In the genomic region with DNA sequence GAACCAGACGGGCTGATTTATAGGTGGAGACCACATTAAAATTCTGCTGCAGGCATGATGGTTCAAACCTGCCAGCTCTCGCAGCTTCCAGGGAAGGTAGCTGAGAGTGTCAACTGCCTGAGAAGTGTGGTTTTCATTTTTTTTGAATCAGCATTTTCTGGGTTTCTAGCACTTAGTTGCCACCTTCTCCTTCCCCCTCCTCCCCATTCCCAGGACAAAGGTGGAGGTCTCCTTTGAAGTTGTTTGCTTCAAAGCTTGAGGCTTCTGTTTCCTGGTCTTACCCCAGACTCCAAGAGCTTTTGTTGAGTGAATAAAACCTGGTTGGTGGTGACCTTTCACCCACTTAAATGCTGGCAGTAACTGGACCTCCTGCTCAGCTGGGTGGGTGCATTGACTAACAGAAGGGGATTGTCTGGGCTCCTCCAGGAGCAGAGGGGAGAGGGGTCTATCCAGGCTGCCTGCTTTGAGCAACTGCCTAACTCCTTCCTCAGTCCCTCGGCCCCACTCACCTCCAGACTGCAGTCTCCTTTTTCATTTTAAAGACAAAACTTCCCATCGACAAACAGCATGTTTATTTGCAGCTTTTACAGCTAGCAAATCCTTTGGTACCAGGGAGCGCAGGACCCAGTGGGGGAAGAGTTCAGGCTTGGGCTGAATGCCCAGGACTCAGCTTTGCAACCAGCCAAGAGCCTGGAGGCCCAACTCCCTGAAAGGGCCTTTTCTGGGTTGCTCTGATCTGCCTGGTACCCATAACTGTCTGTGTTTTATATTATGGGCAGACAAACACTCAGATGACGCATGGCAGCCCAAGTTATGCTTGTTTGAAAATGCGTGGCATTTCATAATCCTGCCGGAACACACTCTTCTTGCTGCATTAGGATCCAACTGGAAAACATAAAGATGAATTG, we compare ENCODE assay signal across 8 cellular contexts.
DNase-seq lines count a peak whose midpoint lies in the region; ATAC-seq and TF ChIP-seq lines count a peak whose summit lies in the region.

No MANE protein-coding gene starts in this region.

- H3K27ac ChIP-seq in RWPE1 = peak overlapping the region; percentile 72

- POLR2A ChIA-PET in RWPE1 (lab: Yijun Ruan, JAX; ENCODE audit: low non-redundant PET) = no interaction called here

- peaks cover 8% of the 10 kb centered on the region for H3K27me3 Mint-ChIP-seq in nephron progenitor cell (ENCODE audit: low read depth, poor library complexity)
- peaks cover 40% of the 10 kb centered on the region for H3K27me3 Mint-ChIP-seq in T-helper 2 cell treated with Interferon-gamma antibody and Interleukin-4, amounts not matched to agents 5 μg/mL and 100 μg/mL, for 36 hours (ENCODE audit: low read depth)

- H3K4me3 Mint-ChIP-seq in nephron progenitor cell = peak overlapping the region; percentile 91
- no peak overlapping the region for H3K4me3 Mint-ChIP-seq in T-helper 2 cell treated with Interferon-gamma antibody and Interleukin-4, amounts not matched to agents 5 μg/mL and 100 μg/mL, for 36 hours

- ATAC-seq in GM21528 (IDR thresholded peaks at IDR 0.05; ENCODE audit: low FRiP score, unreplicated experiment) = no peak

- peak overlapping the region; percentile 91 for H3K27ac Mint-ChIP-seq in nephron progenitor cell
- H3K27ac Mint-ChIP-seq in T-helper 2 cell treated with Interferon-gamma antibody and Interleukin-4, amounts not matched to agents 5 μg/mL and 100 μg/mL, for 36 hours = no peak overlapping the region

- H3K9me3 Mint-ChIP-seq in nephron progenitor cell = no peaks in the 10 kb centered on the region
- no peaks in the 10 kb centered on the region for H3K9me3 Mint-ChIP-seq in T-helper 2 cell treated with Interferon-gamma antibody and Interleukin-4, amounts not matched to agents 5 μg/mL and 100 μg/mL, for 36 hours

- DNase-seq in AG08395 (ENCODE audit: low spot score) = peak; percentile 81
- DNase-seq in RWPE1 (ENCODE audit: low spot score) = no peak
- DNase-seq in fibroblast of pulmonary artery (ENCODE audit: low read depth) = peak; percentile 92
- no peak for DNase-seq in nephron progenitor cell
- DNase-seq in stimulated activated CD4-positive, alpha-beta T cell treated with anti-CD3 and anti-CD28 coated beads, Interleukin-1b, Interleukin-23, amount 100 ng/mL, for 48 hours = no peak
- no peak for DNase-seq in T-helper 2 cell treated with Interferon-gamma antibody and Interleukin-4, amounts not matched to agents 5 μg/mL and 100 μg/mL, for 36 hours (ENCODE audit: low spot score)
- no peak for DNase-seq in NCI-H526 (lab: John Stamatoyannopoulos, UW)

- TF ChIP-seq CTCF in RWPE1 (conservative IDR thresholded peaks at IDR 0.05; ENCODE audit: low read depth) (no peak), fibroblast of pulmonary artery (IDR thresholded peaks at IDR 0.05; ENCODE audit: low read length, missing control alignments) (no peak), nephron progenitor cell (IDR thresholded peaks at IDR 0.05) (no peak)

- CTCF ChIA-PET in RWPE1 (lab: Yijun Ruan, JAX) = interaction anchor here (0.7 to 4.6 kb wide), 5 partner anchors 35 to 211 kb away, joined by 3 to 39 read pairs (median 4); no protein-coding TSS in a partner anchor

- H3K36me3 Mint-ChIP-seq in nephron progenitor cell (ENCODE audit: low read depth) = no peaks in the 10 kb centered on the region
- no peaks in the 10 kb centered on the region for H3K36me3 Mint-ChIP-seq in T-helper 2 cell treated with Interferon-gamma antibody and Interleukin-4, amounts not matched to agents 5 μg/mL and 100 μg/mL, for 36 hours (ENCODE audit: low read depth)

- H3K4me1 Mint-ChIP-seq in nephron progenitor cell = peaks cover 51% of the 10 kb centered on the region
- H3K4me1 Mint-ChIP-seq in T-helper 2 cell treated with Interferon-gamma antibody and Interleukin-4, amounts not matched to agents 5 μg/mL and 100 μg/mL, for 36 hours (ENCODE audit: low read depth) = peaks cover 2% of the 10 kb centered on the region

- peak overlapping the region; percentile 69 for H3K4me3 ChIP-seq in fibroblast of pulmonary artery (replicated peaks; ENCODE audit: low read depth, low read length)

Comparison
In these comparisons a context has a peak if more than half of its experiments do, and no peak if none do; other contexts are left out.
1. DNase-seq: peak in AG08395 (single experiment) and fibroblast of pulmonary artery (single experiment); none in RWPE1 (single experiment), nephron progenitor cell (single experiment), stimulated activated CD4-positive, alpha-beta T cell treated with anti-CD3 and anti-CD28 coated beads, Interleukin-1b, Interleukin-23, amount 100 ng/mL, for 48 hours (single experiment), T-helper 2 cell treated with Interferon-gamma antibody and Interleukin-4, amounts not matched to agents 5 μg/mL and 100 μg/mL, for 36 hours (single experiment) and NCI-H526 (0 of 2).